In genomic region chr5:74041913-74042312, GRCh38 we compare ENCODE assay signal across 25 cellular contexts.
DNase-seq lines count a peak whose midpoint lies in the region; ATAC-seq, FAIRE-seq and TF ChIP-seq lines count a peak whose summit lies in the region.
"Had no signal": no experiment of that assay in that cellular context is flagged by ENCODE, and none has a peak within 500 bp of the region (broad histone marks: within the 10 kb centered on the region; RNA-seq: fewer than 3 reads in every experiment).

No MANE protein-coding gene starts in this region.

- H2BK5ac ChIP-seq in mesenchymal stem cell (ENCODE audit: low read depth, low read length, poor library complexity, severe bottlenecking): no peak overlapping the region

- no peak for TF ChIP-seq CTCF in Loucy (conservative IDR thresholded peaks at IDR 0.05; ENCODE audit: low read length)
- no peak for TF ChIP-seq CTCF in bronchial epithelial cell (IDR thresholded peaks at IDR 0.05; ENCODE audit: insufficient read depth, low read length, severe bottlenecking)
- TF ChIP-seq CTCF in smooth muscle cell (IDR thresholded peaks at IDR 0.05; ENCODE audit: borderline replicate concordance, insufficient read depth, poor library complexity, severe bottlenecking): no peak
- TF ChIP-seq CTCF in GM20000 (IDR thresholded peaks at IDR 0.05; ENCODE audit: extremely low read depth, missing control alignments): no peak

- H3K9me2 ChIP-seq in Loucy (replicated peaks; ENCODE audit: low read depth, low read length): no peaks in the 10 kb centered on the region

- H3K4me3 ChIP-seq in Loucy (ENCODE audit: low read length, poor library complexity, severe bottlenecking) (no peak overlapping the region), bronchial epithelial cell (ENCODE audit: low read depth, low read length) (no peak overlapping the region), mesenchymal stem cell (ENCODE audit: insufficient read depth in 1 of 2, low read depth in 1 of 2, low read length in 2 of 2) (no peak overlapping the region), smooth muscle cell (no peak overlapping the region)
- H3K4me3 ChIP-seq: BLaER1 treated with 17β-estradiol and CSF1 and Interleukin-3, amounts not matched to agents 10 nM and 100 nM; GM12878; PC-9 had no signal

- no peak overlapping the region for H3K23ac ChIP-seq in mesenchymal stem cell (ENCODE audit: low read length in 2 of 2)

- H4K20me1 ChIP-seq in Loucy (ENCODE audit: insufficient read depth, low read length, poor library complexity, severe bottlenecking) (no peaks in the 10 kb centered on the region), smooth muscle cell (ENCODE audit: low read depth) (no peaks in the 10 kb centered on the region)
- H4K20me1 ChIP-seq: BLaER1 treated with 17β-estradiol and CSF1 and Interleukin-3, amounts not matched to agents 10 nM and 100 nM had no signal

- H2AK5ac ChIP-seq in mesenchymal stem cell (ENCODE audit: low read length, severe bottlenecking): no peak overlapping the region

- no peak overlapping the region for H3K4ac ChIP-seq in mesenchymal stem cell (ENCODE audit: low read depth in 1 of 2, low read length in 2 of 2)

- DNase-seq in bronchial epithelial cell (ENCODE audit: low read depth): peak; percentile 49
- DNase-seq in mesenchymal stem cell: peak; percentile 24
- DNase-seq in smooth muscle cell (lab: John Stamatoyannopoulos, UW; ENCODE audit: unreplicated experiment): no peak
- no peak for DNase-seq in HPDE6-E6E7 (ENCODE audit: extremely low spot score)
- DNase-seq in iPS-NIHi7 (ENCODE audit: extremely low spot score): no peak
- no peak for DNase-seq in GM20000 (ENCODE audit: low spot score)
- DNase-seq: AML-193; CD4-positive, alpha-beta T cell; COR-L47; Karpas-422; NCI-H1105; NCI-H1436 treated with DMSO at 0.1 percent for 48 hours; NCI-H187 treated with DMSO at 0.1 percent for 48 hours; NCI-H2107; NCI-H524 treated with DMSO at 0.1 percent for 48 hours; NCI-H774; PC-9; Right ventricle myocardium superior had no signal

- no peak overlapping the region for H2BK120ac ChIP-seq in mesenchymal stem cell (ENCODE audit: low read depth, low read length)

- no peak for FAIRE-seq in bronchial epithelial cell (lab: Jason Lieb, UNC)
- FAIRE-seq: A204.1, G401.6, GM12878, HepG2 had no signal

- no peak overlapping the region for H3K4me2 ChIP-seq in Loucy (ENCODE audit: low read depth, low read length, poor library complexity, severe bottlenecking)
- no peak overlapping the region for H3K4me2 ChIP-seq in mesenchymal stem cell (ENCODE audit: low read length, poor library complexity, severe bottlenecking)
- peak overlapping the region; percentile 67 for H3K4me2 ChIP-seq in smooth muscle cell
- H3K4me2 ChIP-seq: BLaER1 treated with 17β-estradiol and CSF1 and Interleukin-3, amounts not matched to agents 10 nM and 100 nM; PC-9 had no signal

- H4K91ac ChIP-seq in mesenchymal stem cell (ENCODE audit: low read length): no peak overlapping the region

- no peaks in the 10 kb centered on the region for H3K27me3 ChIP-seq in Loucy (ENCODE audit: insufficient read depth, low read length, poor library complexity, severe bottlenecking)
- H3K27me3 ChIP-seq in bronchial epithelial cell (ENCODE audit: control insufficient read depth, insufficient read depth, low read length): no peaks in the 10 kb centered on the region
- no peaks in the 10 kb centered on the region for H3K27me3 ChIP-seq in mesenchymal stem cell (ENCODE audit: control insufficient read depth in 1 of 2, insufficient read depth in 1 of 2, low read length in 2 of 2)
- no peaks in the 10 kb centered on the region for H3K27me3 ChIP-seq in smooth muscle cell (ENCODE audit: low read depth)
- H3K27me3 ChIP-seq: BLaER1 treated with 17β-estradiol and CSF1 and Interleukin-3, amounts not matched to agents 10 nM and 100 nM had no signal

- no peak overlapping the region for H4K8ac ChIP-seq in mesenchymal stem cell (ENCODE audit: low read length)

- no peaks in the 10 kb centered on the region for H3K79me1 ChIP-seq in mesenchymal stem cell (replicated peaks; ENCODE audit: low read length, poor library complexity, severe bottlenecking)

- H2BK15ac ChIP-seq in mesenchymal stem cell (ENCODE audit: low read depth, poor library complexity, severe bottlenecking): no peak overlapping the region

- H3K36me3 ChIP-seq in Loucy (ENCODE audit: insufficient read depth, low read length) (no peaks in the 10 kb centered on the region), bronchial epithelial cell (ENCODE audit: control insufficient read depth, insufficient read depth, low read length) (no peaks in the 10 kb centered on the region), mesenchymal stem cell (ENCODE audit: control insufficient read depth in 1 of 2, insufficient read depth in 2 of 2, low read depth in 1 of 2, low read length in 2 of 2) (no peaks in the 10 kb centered on the region), smooth muscle cell (ENCODE audit: low read depth) (no peaks in the 10 kb centered on the region)
- H3K36me3 ChIP-seq: BLaER1 treated with 17β-estradiol and CSF1 and Interleukin-3, amounts not matched to agents 10 nM and 100 nM had no signal

- no peaks in the 10 kb centered on the region for H3K9me3 ChIP-seq in Loucy (ENCODE audit: insufficient read depth, low read depth, low read length)
- no peaks in the 10 kb centered on the region for H3K9me3 ChIP-seq in mesenchymal stem cell (ENCODE audit: control insufficient read depth, low read length)
- no peaks in the 10 kb centered on the region for H3K9me3 ChIP-seq in smooth muscle cell (replicated peaks; ENCODE audit: low read depth)
- H3K9me3 ChIP-seq: BLaER1 treated with 17β-estradiol and CSF1 and Interleukin-3, amounts not matched to agents 10 nM and 100 nM had no signal

- H3K14ac ChIP-seq in mesenchymal stem cell (ENCODE audit: low read length in 2 of 2): no peak overlapping the region

- H3F3A ChIP-seq in Loucy (ENCODE audit: low read depth): no peaks in the 10 kb centered on the region
- peaks cover 17% of the 10 kb centered on the region for H3F3A ChIP-seq in smooth muscle cell (ENCODE audit: low read depth)

- peak overlapping the region in 1 of 2 experiments; percentile 21 for H3K18ac ChIP-seq in mesenchymal stem cell (ENCODE audit: low read depth in 1 of 2, low read length in 2 of 2)

- ATAC-seq in HG03045 (IDR thresholded peaks at IDR 0.05; ENCODE audit: unreplicated experiment): no peak
- ATAC-seq: GM12878, HepG2 had no signal

- no peak overlapping the region for H2BK12ac ChIP-seq in mesenchymal stem cell (ENCODE audit: low read length in 2 of 2)

- H3K9ac ChIP-seq in Loucy (ENCODE audit: low read depth, low read length, poor library complexity, severe bottlenecking) (no peak overlapping the region), mesenchymal stem cell (ENCODE audit: low read length) (no peak overlapping the region), smooth muscle cell (ENCODE audit: low read depth) (no peak overlapping the region)
- H3K9ac ChIP-seq: BLaER1 treated with 17β-estradiol and CSF1 and Interleukin-3, amounts not matched to agents 10 nM and 100 nM had no signal

- H3K79me2 ChIP-seq in Loucy (ENCODE audit: insufficient read depth, low read length) (no peaks in the 10 kb centered on the region), smooth muscle cell (ENCODE audit: low read depth) (no peaks in the 10 kb centered on the region)

- H2AFZ ChIP-seq in Loucy (ENCODE audit: low read length): peak overlapping the region; percentile 15; the same call in 1 of the 2 replicates
- H2AFZ ChIP-seq in mesenchymal stem cell (ENCODE audit: low read depth, low read length): no peak overlapping the region
- no peak overlapping the region for H2AFZ ChIP-seq in smooth muscle cell (ENCODE audit: low read depth)
- H2AFZ ChIP-seq: PC-9 had no signal

- H3K4me1 ChIP-seq in Loucy (ENCODE audit: insufficient read depth, low read length, poor library complexity, severe bottlenecking) (peaks cover 7% of the 10 kb centered on the region), mesenchymal stem cell (ENCODE audit: control insufficient read depth, insufficient read depth, low read depth, low read length) (peaks cover 7% of the 10 kb centered on the region), smooth muscle cell (ENCODE audit: low read depth) (no peaks in the 10 kb centered on the region)
- H3K4me1 ChIP-seq: BLaER1 treated with 17β-estradiol and CSF1 and Interleukin-3, amounts not matched to agents 10 nM and 100 nM had no signal

- no peak overlapping the region for H3K27ac ChIP-seq in mesenchymal stem cell (ENCODE audit: low read length, poor library complexity, severe bottlenecking)
- H3K27ac ChIP-seq in smooth muscle cell (ENCODE audit: low read depth): peak overlapping the region; percentile 90
- H3K27ac ChIP-seq: BLaER1 treated with 17β-estradiol and CSF1 and Interleukin-3, amounts not matched to agents 10 nM and 100 nM; PC-9 had no signal

Comparison
In these comparisons a context has a peak if more than half of its experiments do, and no peak if none do; other contexts are left out.
1. DNase-seq: peak in bronchial epithelial cell (single experiment) and mesenchymal stem cell (single experiment); none in smooth muscle cell (single experiment), HPDE6-E6E7 (single experiment), iPS-NIHi7 (single experiment) and GM20000 (single experiment).